8 cellular contexts compared by ENCODE assay signal in the genomic region with DNA sequence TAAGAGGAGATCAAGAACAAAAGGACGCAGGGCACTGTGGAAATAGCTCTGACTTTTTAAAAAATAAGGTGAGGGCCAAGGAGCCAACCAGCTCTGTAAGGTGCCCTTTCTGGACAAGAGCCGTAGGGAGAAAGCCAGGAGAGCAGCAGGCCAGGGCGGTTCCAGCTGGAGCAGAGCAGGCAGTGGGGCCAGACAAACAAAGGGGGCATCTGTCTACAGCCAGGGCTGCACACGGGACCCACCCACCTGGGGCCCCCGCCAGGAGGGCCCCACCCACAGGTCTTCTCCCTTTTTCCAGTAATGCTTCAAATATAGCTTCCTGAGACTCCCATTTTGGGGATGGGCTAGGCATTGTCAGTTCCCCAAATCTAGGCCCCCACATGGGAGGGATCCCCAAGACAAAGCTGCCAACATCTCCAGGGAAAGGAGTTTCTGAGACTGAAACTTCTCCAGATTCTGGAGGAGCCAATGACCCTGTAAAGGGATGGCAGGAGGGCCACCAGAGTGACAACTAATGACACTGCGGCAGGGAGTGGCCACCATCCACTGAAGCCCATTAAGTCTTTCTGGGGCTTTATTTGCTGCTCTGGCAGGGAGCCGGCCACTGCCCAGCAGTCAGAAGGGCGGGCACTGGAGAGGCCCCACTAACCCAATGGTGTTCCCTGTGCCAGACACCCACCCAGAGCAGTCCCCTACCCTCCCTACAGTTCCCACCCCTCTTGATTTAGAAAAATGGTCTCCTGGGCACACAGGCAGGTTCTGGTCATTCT. TPM values are rescaled to one million over a fixed set of nuclear protein-coding genes. Genes with fewer than 3 reads are reported as not detected.
DNase-seq lines count a peak whose midpoint lies in the region; ATAC-seq and TF ChIP-seq lines count a peak whose summit lies in the region.

No MANE protein-coding gene starts in this region.

- peak overlapping the region; percentile 81 for H3K4me2 ChIP-seq in KMS-11

- H3K4me3 ChIP-seq in ACC112 (ENCODE audit: low read depth, low read length): peak overlapping the region; percentile 89
- H3K4me3 ChIP-seq in KMS-11 (IDR thresholded peaks at IDR 0.05; ENCODE audit: insufficient read depth, low read depth, low read length): peak overlapping the region; percentile 30

- no peak overlapping the region for H2AFZ ChIP-seq in ACC112 (ENCODE audit: low read length, unreplicated experiment)
- no peak overlapping the region for H2AFZ ChIP-seq in KMS-11 (ENCODE audit: low read depth)

- H3K4me1 ChIP-seq in ACC112 (ENCODE audit: control insufficient read depth, insufficient read depth, low read length, unreplicated experiment): peaks cover 26% of the 10 kb centered on the region
- no peaks in the 10 kb centered on the region for H3K4me1 ChIP-seq in KMS-11 (ENCODE audit: low read depth, poor library complexity, severe bottlenecking)

- H3K79me2 ChIP-seq in ACC112 (ENCODE audit: control insufficient read depth, insufficient read depth, low read length, unreplicated experiment) (peaks cover 18% of the 10 kb centered on the region), KMS-11 (ENCODE audit: insufficient read depth, low read depth) (peaks cover 6% of the 10 kb centered on the region; the same call in 1 of the 2 replicates)

- intact Hi-C loops in sciatic nerve (cut with DNase I): no loop called here

- peak overlapping the region; percentile 96 for H3K27ac Mint-ChIP-seq in central memory CD8-positive, alpha-beta T cell (ENCODE audit: low read depth)
- peak overlapping the region in 3 of 6 donors; percentile 24 to 92 (median 87) for H3K27ac Mint-ChIP-seq in naive B cell

- no peaks in the 10 kb centered on the region for H4K20me1 ChIP-seq in KMS-11 (ENCODE audit: insufficient read depth)

- H3K27me3 ChIP-seq in ACC112 (ENCODE audit: insufficient read depth, low read length) (no peaks in the 10 kb centered on the region), KMS-11 (ENCODE audit: insufficient read depth, low read depth) (no peaks in the 10 kb centered on the region; the same call in 1 of the 2 replicates)

- no peaks in the 10 kb centered on the region for H3K9me3 Mint-ChIP-seq in central memory CD8-positive, alpha-beta T cell
- H3K9me3 Mint-ChIP-seq in naive B cell: no peaks in the 10 kb centered on the region

- H3K9ac ChIP-seq in KMS-11: peak overlapping the region; percentile 24; the same call in 1 of the 2 replicates

- DNase-seq in central memory CD8-positive, alpha-beta T cell (ENCODE audit: low spot score in 2 of 2): no peak
- DNase-seq in naive B cell: no peak
- no peak for DNase-seq in NCI-H2196 (lab: John Stamatoyannopoulos, UW; ENCODE audit: unreplicated experiment)
- DNase-seq in sciatic nerve (ENCODE audit: low spot score): no peak
- DNase-seq in EL: no peak

- no peaks in the 10 kb centered on the region for H3K27me3 Mint-ChIP-seq in central memory CD8-positive, alpha-beta T cell
- peaks cover 4 to 9% (median 5%) of the 10 kb centered on the region in 3 donors for H3K27me3 Mint-ChIP-seq in naive B cell

- no peak for ATAC-seq in central memory CD8-positive, alpha-beta T cell (replicated peaks; ENCODE audit: extremely low read depth, poor library complexity, severe bottlenecking)
- ATAC-seq in naive B cell (ENCODE audit: low read depth in 2 of 2): no peak
- ATAC-seq in GM21786 (IDR thresholded peaks at IDR 0.05; ENCODE audit: unreplicated experiment): no peak
- no peak for ATAC-seq in sciatic nerve

- peak overlapping the region; percentile 99 for H3K4me3 Mint-ChIP-seq in central memory CD8-positive, alpha-beta T cell
- H3K4me3 Mint-ChIP-seq in naive B cell: peak overlapping the region; percentile 76 to 99 (median 97)

- no peaks in the 10 kb centered on the region for H3K36me3 ChIP-seq in ACC112 (ENCODE audit: insufficient read depth, low read length)
- H3K36me3 ChIP-seq in KMS-11 (ENCODE audit: insufficient read depth): no peaks in the 10 kb centered on the region

- peaks cover 6% of the 10 kb centered on the region for H3K36me3 Mint-ChIP-seq in central memory CD8-positive, alpha-beta T cell (ENCODE audit: insufficient read depth)
- no peaks in the 10 kb centered on the region for H3K36me3 Mint-ChIP-seq in naive B cell

- no peak overlapping the region for H3K27ac ChIP-seq in ACC112 (ENCODE audit: low read depth, low read length)
- H3K27ac ChIP-seq in KMS-11: no peak overlapping the region

- peaks cover 9% of the 10 kb centered on the region for H3K4me1 Mint-ChIP-seq in central memory CD8-positive, alpha-beta T cell
- peaks cover 16 to 24% (median 20%) of the 10 kb centered on the region in 3 donors for H3K4me1 Mint-ChIP-seq in naive B cell

- TF ChIP-seq CTCF in KMS-11 (conservative IDR thresholded peaks at IDR 0.05; ENCODE audit: low read depth, low read length): no peak

RNA-seq across cellular contexts. Expression of a gene that starts 1.9 kb away (rescaled TPM):
- under 1 TPM in 5 of 6 donors, not detected in 1; 0.09 to 0.44 (median 0.23) TPM for polyA plus RNA-seq in naive B cell (ENCODE audit: low read depth in 6 of 6)
- total RNA-seq in sciatic nerve: 30.2 TPM

RNA-seq across cellular contexts. Expression of a gene that starts 46.6 kb away (rescaled TPM):
- polyA plus RNA-seq in naive B cell (ENCODE audit: low read depth in 6 of 6): under 1 TPM; 0.24 to 0.78 (median 0.60) TPM
- 16.0 TPM for total RNA-seq in sciatic nerve
